1 cellular context compared by ENCODE assay signal in the genomic region with DNA sequence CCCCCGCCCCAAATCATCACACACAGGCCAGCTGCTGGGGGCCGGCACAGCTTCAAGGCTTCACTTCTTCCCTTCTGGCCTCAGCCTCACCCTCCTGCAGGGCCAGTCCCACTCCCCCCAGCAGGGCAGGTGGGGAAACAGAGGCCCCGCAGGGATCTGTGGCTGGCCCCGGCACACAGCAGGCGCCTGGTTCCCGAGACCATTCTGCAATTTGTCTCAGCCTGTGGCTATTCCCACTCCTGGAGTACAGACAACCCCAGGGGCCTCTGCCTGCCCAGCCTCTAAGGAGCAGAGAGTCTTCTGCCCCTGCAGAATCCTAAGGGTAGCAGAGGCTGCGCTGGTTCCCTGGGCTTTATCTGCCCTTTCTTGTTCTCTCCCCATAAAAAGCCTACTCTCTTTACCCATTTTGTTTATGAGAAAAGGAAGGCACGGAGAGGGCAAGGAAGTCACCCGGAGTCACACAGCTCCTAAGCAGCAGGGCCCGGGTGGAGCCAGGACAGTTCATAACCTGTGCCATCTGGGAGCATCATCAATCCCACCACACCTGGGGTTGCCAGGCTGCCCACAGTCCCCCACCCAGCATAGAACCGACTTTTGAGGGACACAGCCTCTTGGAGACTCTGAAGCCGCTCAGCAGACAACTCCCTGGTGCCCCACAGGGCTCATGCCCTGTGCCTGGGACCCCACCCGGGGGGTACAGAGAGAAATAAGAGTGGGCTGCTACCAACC.
TF ChIP-seq lines count a peak whose summit lies in the region.

No MANE protein-coding gene starts in this region.

TF ChIP-seq in SK-N-SH, 30 proteins besides CTCF, POLR2A, EP300 and RAD21 (continued from another document):
- TF ChIP-seq, protein P1, sequence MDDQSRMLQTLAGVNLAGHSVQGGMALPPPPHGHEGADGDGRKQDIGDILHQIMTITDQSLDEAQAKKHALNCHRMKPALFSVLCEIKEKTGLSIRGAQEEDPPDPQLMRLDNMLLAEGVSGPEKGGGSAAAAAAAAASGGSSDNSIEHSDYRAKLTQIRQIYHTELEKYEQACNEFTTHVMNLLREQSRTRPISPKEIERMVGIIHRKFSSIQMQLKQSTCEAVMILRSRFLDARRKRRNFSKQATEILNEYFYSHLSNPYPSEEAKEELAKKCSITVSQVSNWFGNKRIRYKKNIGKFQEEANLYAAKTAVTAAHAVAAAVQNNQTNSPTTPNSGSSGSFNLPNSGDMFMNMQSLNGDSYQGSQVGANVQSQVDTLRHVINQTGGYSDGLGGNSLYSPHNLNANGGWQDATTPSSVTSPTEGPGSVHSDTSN (IDR thresholded peaks at IDR 0.05) = no peak
- TF ChIP-seq MXI1 (IDR thresholded peaks at IDR 0.05; ENCODE audit: low read depth, low read length) (no peak), TCF12 (IDR thresholded peaks at IDR 0.05) (no peak), FOXJ3 (CRISPR knock-in tag; IDR thresholded peaks at IDR 0.05) (no peak), FOSL2 (IDR thresholded peaks at IDR 0.05; ENCODE audit: borderline replicate concordance, low read depth) (no peak), RCOR1 (IDR thresholded peaks at IDR 0.05; ENCODE audit: low read length) (no peak), ELF1 (IDR thresholded peaks at IDR 0.05) (no peak), EZH2phosphoT487 (IDR thresholded peaks at IDR 0.05; ENCODE audit: borderline replicate concordance, low read depth) (no peak), YY1 (IDR thresholded peaks at IDR 0.05; ENCODE audit: low read depth) (no peak), MEF2A (IDR thresholded peaks at IDR 0.05; ENCODE audit: borderline replicate concordance, low read depth) (no peak), NRF1 (IDR thresholded peaks at IDR 0.05; ENCODE audit: low read depth, low read length) (no peak)
- TF ChIP-seq, protein P2, sequence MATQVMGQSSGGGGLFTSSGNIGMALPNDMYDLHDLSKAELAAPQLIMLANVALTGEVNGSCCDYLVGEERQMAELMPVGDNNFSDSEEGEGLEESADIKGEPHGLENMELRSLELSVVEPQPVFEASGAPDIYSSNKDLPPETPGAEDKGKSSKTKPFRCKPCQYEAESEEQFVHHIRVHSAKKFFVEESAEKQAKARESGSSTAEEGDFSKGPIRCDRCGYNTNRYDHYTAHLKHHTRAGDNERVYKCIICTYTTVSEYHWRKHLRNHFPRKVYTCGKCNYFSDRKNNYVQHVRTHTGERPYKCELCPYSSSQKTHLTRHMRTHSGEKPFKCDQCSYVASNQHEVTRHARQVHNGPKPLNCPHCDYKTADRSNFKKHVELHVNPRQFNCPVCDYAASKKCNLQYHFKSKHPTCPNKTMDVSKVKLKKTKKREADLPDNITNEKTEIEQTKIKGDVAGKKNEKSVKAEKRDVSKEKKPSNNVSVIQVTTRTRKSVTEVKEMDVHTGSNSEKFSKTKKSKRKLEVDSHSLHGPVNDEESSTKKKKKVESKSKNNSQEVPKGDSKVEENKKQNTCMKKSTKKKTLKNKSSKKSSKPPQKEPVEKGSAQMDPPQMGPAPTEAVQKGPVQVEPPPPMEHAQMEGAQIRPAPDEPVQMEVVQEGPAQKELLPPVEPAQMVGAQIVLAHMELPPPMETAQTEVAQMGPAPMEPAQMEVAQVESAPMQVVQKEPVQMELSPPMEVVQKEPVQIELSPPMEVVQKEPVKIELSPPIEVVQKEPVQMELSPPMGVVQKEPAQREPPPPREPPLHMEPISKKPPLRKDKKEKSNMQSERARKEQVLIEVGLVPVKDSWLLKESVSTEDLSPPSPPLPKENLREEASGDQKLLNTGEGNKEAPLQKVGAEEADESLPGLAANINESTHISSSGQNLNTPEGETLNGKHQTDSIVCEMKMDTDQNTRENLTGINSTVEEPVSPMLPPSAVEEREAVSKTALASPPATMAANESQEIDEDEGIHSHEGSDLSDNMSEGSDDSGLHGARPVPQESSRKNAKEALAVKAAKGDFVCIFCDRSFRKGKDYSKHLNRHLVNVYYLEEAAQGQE (IDR thresholded peaks at IDR 0.05; ENCODE audit: low read depth, low read length) = no peak
- TF ChIP-seq, protein P3, sequence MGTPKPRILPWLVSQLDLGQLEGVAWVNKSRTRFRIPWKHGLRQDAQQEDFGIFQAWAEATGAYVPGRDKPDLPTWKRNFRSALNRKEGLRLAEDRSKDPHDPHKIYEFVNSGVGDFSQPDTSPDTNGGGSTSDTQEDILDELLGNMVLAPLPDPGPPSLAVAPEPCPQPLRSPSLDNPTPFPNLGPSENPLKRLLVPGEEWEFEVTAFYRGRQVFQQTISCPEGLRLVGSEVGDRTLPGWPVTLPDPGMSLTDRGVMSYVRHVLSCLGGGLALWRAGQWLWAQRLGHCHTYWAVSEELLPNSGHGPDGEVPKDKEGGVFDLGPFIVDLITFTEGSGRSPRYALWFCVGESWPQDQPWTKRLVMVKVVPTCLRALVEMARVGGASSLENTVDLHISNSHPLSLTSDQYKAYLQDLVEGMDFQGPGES (IDR thresholded peaks at IDR 0.05; ENCODE audit: low read depth, low read length) = no peak
